ENCODE assay signal across 8 cellular contexts in the genomic region with DNA sequence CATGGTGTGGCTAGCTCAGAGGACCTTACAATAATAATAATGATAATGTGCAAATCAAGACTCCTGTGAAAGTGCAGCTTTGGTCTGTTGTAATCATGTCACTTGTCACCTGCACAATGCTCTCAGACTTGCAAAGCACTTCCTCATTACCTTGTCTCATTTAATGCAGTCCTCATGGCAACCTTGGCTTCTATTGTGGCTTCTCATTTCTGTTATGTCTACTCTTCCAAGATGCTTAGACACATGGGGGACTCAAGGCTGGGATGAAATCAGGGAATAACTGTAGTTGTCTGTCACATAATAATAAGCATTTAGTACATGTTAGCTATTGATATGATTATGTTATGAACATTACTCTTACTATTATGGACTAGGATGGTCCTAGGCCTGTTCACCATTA.
"Had no signal": no experiment of that assay in that cellular context is flagged by ENCODE, and none has a peak within 500 bp of the region (broad histone marks: within the 10 kb centered on the region; RNA-seq: fewer than 3 reads in every experiment).

No MANE protein-coding gene starts in this region.

- H3K9ac ChIP-seq: GM23248 had no signal

- H3K27ac ChIP-seq: GM23248 had no signal

- H2AFZ ChIP-seq: GM23248 had no signal

- H3K4me3 ChIP-seq: GM23248, HAP-1, K562 had no signal

- H3K4me1 ChIP-seq: HAP-1 had no signal

- DNase-seq: GM23248, GOT3, H7, HFFc6, IMR-90 had no signal

- H3K36me3 ChIP-seq: HAP-1 had no signal

- ATAC-seq: HCT116, K562 had no signal

- H3K9me3 ChIP-seq: HAP-1 had no signal
